8 cellular contexts compared by ENCODE assay signal in the genomic region with DNA sequence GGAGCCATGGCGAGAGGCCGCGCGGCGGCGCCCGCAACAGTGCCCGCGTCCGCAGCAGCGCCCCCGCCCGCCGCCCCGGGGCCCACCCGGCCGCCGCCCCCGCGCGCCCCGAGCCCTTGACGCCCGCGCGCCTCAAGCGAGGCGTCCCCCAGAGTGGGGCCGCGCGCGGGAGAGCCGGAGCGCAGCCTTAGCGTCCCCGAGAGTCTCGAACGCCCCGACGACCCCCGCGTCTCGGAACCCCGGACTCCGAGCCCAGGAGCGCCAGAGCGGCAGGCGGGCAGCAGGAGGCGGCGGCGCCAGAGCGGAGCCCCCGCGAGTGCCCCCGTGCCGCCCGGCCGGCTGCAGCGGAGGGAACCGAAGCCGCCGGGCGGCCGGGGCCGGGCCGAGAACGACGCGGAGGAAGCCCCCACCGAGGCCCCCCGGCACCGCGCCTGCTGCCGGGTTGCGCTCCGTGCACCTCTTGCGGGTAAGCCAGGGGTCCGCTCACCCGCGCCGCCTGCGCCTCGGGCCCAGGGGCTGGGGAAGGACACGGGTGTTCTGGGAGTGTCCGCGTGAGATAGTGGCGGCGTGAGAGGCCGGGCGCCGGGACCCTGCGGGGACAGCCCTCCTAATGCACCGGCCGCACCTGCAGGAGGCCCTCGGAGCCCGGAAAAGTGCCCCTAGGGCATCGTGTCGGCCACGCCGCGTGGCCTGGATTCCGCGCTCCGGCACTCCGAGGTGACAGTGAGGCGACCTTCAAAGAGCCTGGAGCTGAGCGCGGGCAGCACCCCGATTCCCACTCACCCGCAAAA. TPM values are rescaled to one million over a fixed set of nuclear protein-coding genes. Genes with fewer than 3 reads are reported as not detected.
DNase-seq lines count a peak whose midpoint lies in the region; ATAC-seq, FAIRE-seq and TF ChIP-seq lines count a peak whose summit lies in the region.

No MANE protein-coding gene starts in this region.

- DNase-seq in GM12891 (ENCODE audit: insufficient read length, low spot score) (peak; percentile 29), SJCRH30 (peak in 1 of 2 experiments; percentile 2), astrocyte of the cerebellum (ENCODE audit: low read depth) (no peak), iPS-NIHi7 (ENCODE audit: extremely low spot score) (peak; percentile 30), NCI-H1694 treated with DMSO at 0.1 percent for 48 hours (lab: John Stamatoyannopoulos, UW) (no peak)
- DNase-seq in stimulated activated CD4-positive, alpha-beta T cell treated with anti-CD3 and anti-CD28 coated beads, Interleukin-15, amount 100 ng/mL, for 24 hours = peak; percentile 58

- H3K4me3 ChIP-seq in SJCRH30 (peak overlapping the region; percentile 78), astrocyte of the cerebellum (ENCODE audit: low read depth, low read length) (peak overlapping the region; percentile 85)

- TF ChIP-seq CTCF in astrocyte of the cerebellum (IDR thresholded peaks at IDR 0.05; ENCODE audit: low read depth, low read length, missing control alignments) = no peak

- no peak for FAIRE-seq in GM12891 (lab: Jason Lieb, UNC)

- no peaks in the 10 kb centered on the region for H3K9me3 ChIP-seq in SJCRH30 (replicated peaks)

- no peaks in the 10 kb centered on the region for H3K27me3 ChIP-seq in SJCRH30

- no peaks in the 10 kb centered on the region; the same call in 1 of the 2 replicates for H3K4me1 ChIP-seq in SJCRH30

- ATAC-seq in HG02610 (IDR thresholded peaks at IDR 0.05; ENCODE audit: unreplicated experiment) (peak; percentile 14), GM19351 (IDR thresholded peaks at IDR 0.05; ENCODE audit: unreplicated experiment) (no peak)

- no peak overlapping the region for H3K27ac ChIP-seq in SJCRH30

- no peaks in the 10 kb centered on the region for H3K36me3 ChIP-seq in SJCRH30

- no peak for TF ChIP-seq POLR2A in GM12891 (IDR thresholded peaks at IDR 0.05; ENCODE audit: low read depth, low read length)

- in situ Hi-C loops in astrocyte of the cerebellum (cut with HindIII; ENCODE audit: low sequenced_read_pairs) = loop anchor here (5.0 kb wide), 1 partner anchor 88 kb away; no protein-coding TSS in a partner anchor

TF ChIP-seq in GM12891, 5 proteins besides CTCF, POLR2A, EP300 and RAD21:
- TF ChIP-seq TAF1 (IDR thresholded peaks at IDR 0.05; ENCODE audit: low read depth, low read length) = no peak
- TF ChIP-seq PAX5 (IDR thresholded peaks at IDR 0.05; ENCODE audit: insufficient read depth, low read length, severe bottlenecking) = no peak
- TF ChIP-seq POU2F2 (IDR thresholded peaks at IDR 0.05; ENCODE audit: low read depth, low read length) = no peak
- no peak for TF ChIP-seq POLR2AphosphoS5 (IDR thresholded peaks at IDR 0.05; ENCODE audit: low read depth, low read length)

RNA-seq across cellular contexts. Expression of gene ULK4, which starts 51.9 kb away (rescaled TPM):
- 2.4 TPM for polyA plus RNA-seq in GM12891 (2012; ENCODE audit: low read depth, missing spikeins)
- 6.3 and 6.4 TPM in 2 replicates for total RNA-seq in SJCRH30 (2014; rRNA removed; shearing (Covaris generic))

Comparison
In these comparisons a context has a peak if more than half of its experiments do, and no peak if none do; other contexts are left out.
1. DNase-seq: peak in GM12891 (single experiment), iPS-NIHi7 (single experiment) and stimulated activated CD4-positive, alpha-beta T cell treated with anti-CD3 and anti-CD28 coated beads, Interleukin-15, amount 100 ng/mL, for 24 hours (single experiment); none in astrocyte of the cerebellum (single experiment) and NCI-H1694 treated with DMSO at 0.1 percent for 48 hours (single experiment).